In genomic region chr11:130827697-130828377, GRCh38 we compare ENCODE assay signal across 9 cellular contexts.
DNase-seq lines count a peak whose midpoint lies in the region; ATAC-seq and TF ChIP-seq lines count a peak whose summit lies in the region.
"Had no signal": no experiment of that assay in that cellular context is flagged by ENCODE, and none has a peak within 500 bp of the region (broad histone marks: within the 10 kb centered on the region; RNA-seq: fewer than 3 reads in every experiment).

No MANE protein-coding gene starts in this region.

- no peaks in the 10 kb centered on the region for H3K36me3 ChIP-seq in liver (ENCODE audit: control insufficient read depth in 4 of 4, insufficient read depth in 3 of 4, low read depth in 1 of 4, low read length in 3 of 4)

- peaks cover 6% of the 10 kb centered on the region for H3K27me3 Mint-ChIP-seq in activated naive CD4-positive, alpha-beta T cell treated with anti-CD3 and anti-CD28 coated beads, Interleukin-2, amount 10 ng/mL, durations not matched to agents 7 days and 5 days

- no peaks in the 10 kb centered on the region for H3K9me3 Mint-ChIP-seq in activated naive CD4-positive, alpha-beta T cell treated with anti-CD3 and anti-CD28 coated beads, Interleukin-2, amount 10 ng/mL, durations not matched to agents 7 days and 5 days
- H3K9me3 Mint-ChIP-seq: activated naive CD4-positive, alpha-beta T cell treated with anti-CD3 and anti-CD28 coated beads, Interleukin-2, amount 50 U/mL, for 72 hours had no signal

- DNase-seq in activated naive CD4-positive, alpha-beta T cell treated with anti-CD3 and anti-CD28 coated beads, Interleukin-2, amount 10 ng/mL, durations not matched to agents 7 days and 5 days = peak; percentile 22
- no peak for DNase-seq in activated naive CD4-positive, alpha-beta T cell treated with anti-CD3 and anti-CD28 coated beads, Interleukin-2, amount 50 U/mL, for 16 hours
- DNase-seq in NCI-H526 treated with DMSO at 0.1 percent for 48 hours (lab: John Stamatoyannopoulos, UW) = peak; percentile 38
- peak; percentile 88 to 91 for DNase-seq in cardiac fibroblast (ENCODE audit: low read depth in 2 of 2)
- no peak for DNase-seq in central memory CD4-positive, alpha-beta T cell
- DNase-seq in activated CD4-positive, alpha-beta T cell treated with anti-CD3 and anti-CD28 coated beads for 1 hour = no peak

- no peaks in the 10 kb centered on the region for H3K4me1 Mint-ChIP-seq in activated naive CD4-positive, alpha-beta T cell treated with anti-CD3 and anti-CD28 coated beads, Interleukin-2, amount 10 ng/mL, durations not matched to agents 7 days and 5 days

- H3K9me3 ChIP-seq in liver (ENCODE audit: control insufficient read depth in 4 of 4, low read length in 3 of 4) = no peaks in the 10 kb centered on the region

- CTCF ChIA-PET in activated naive CD4-positive, alpha-beta T cell treated with anti-CD3 and anti-CD28 coated beads, Interleukin-2, amount 10 ng/mL, durations not matched to agents 7 days and 5 days (lab: Charles Lee) = interaction anchor here (1.1 to 1.7 kb wide), 3 partner anchors 30 to 393 kb away, joined by 4 to 6 read pairs (median 4); no protein-coding TSS in a partner anchor

- no peak overlapping the region for H3K4me3 Mint-ChIP-seq in activated naive CD4-positive, alpha-beta T cell treated with anti-CD3 and anti-CD28 coated beads, Interleukin-2, amount 10 ng/mL, durations not matched to agents 7 days and 5 days

- peaks cover 0 to 7% (median 2%) of the 10 kb centered on the region in 4 donors for H3K27me3 ChIP-seq in liver (ENCODE audit: control insufficient read depth in 4 of 4, insufficient read depth in 4 of 4, low read length in 3 of 4)

- no peak overlapping the region for H3K27ac ChIP-seq in liver (ENCODE audit: low read depth in 1 of 2, low read length in 2 of 2)

- TF ChIP-seq RAD21 in liver (IDR thresholded peaks at IDR 0.05) = peak; percentile 48 to 62

- WGBS in liver = 54% methylated on average over 11 of the region's 11 CpGs

- H3K4me3 ChIP-seq in cardiac fibroblast (replicated peaks in 1 of 2; ENCODE audit: low read depth in 2 of 2, low read length in 2 of 2) (no peak overlapping the region), liver (ENCODE audit: low read depth in 1 of 3, low read length in 3 of 3) (no peak overlapping the region)

- no peaks in the 10 kb centered on the region for H3K4me1 ChIP-seq in liver (ENCODE audit: control insufficient read depth in 4 of 4, insufficient read depth in 4 of 4, low read length in 3 of 4)

- ATAC-seq in HG02973 (IDR thresholded peaks at IDR 0.05; ENCODE audit: unreplicated experiment) = no peak

- H3K9ac ChIP-seq in liver (ENCODE audit: low read depth in 1 of 2, low read length in 2 of 2) = no peak overlapping the region

- peak; percentile 84 for TF ChIP-seq CTCF in cardiac fibroblast (IDR thresholded peaks at IDR 0.05; ENCODE audit: low read depth, low read length)
- TF ChIP-seq CTCF in liver (IDR thresholded peaks at IDR 0.05; ENCODE audit: low read depth, low read length, missing input control) = no peak

- no peak overlapping the region for H3K27ac Mint-ChIP-seq in activated naive CD4-positive, alpha-beta T cell treated with anti-CD3 and anti-CD28 coated beads, Interleukin-2, amount 10 ng/mL, durations not matched to agents 7 days and 5 days
- H3K27ac Mint-ChIP-seq: activated naive CD4-positive, alpha-beta T cell treated with anti-CD3 and anti-CD28 coated beads, Interleukin-2, amount 50 U/mL, for 72 hours had no signal

- no peaks in the 10 kb centered on the region for H3K36me3 Mint-ChIP-seq in activated naive CD4-positive, alpha-beta T cell treated with anti-CD3 and anti-CD28 coated beads, Interleukin-2, amount 10 ng/mL, durations not matched to agents 7 days and 5 days
- H3K36me3 Mint-ChIP-seq: activated naive CD4-positive, alpha-beta T cell treated with anti-CD3 and anti-CD28 coated beads, Interleukin-2, amount 50 U/mL, for 72 hours had no signal

TF ChIP-seq in liver, 16 proteins besides CTCF, POLR2A, EP300 and RAD21:
- TF ChIP-seq SP1 (IDR thresholded peaks at IDR 0.05) (no peak), FOXA2 (IDR thresholded peaks at IDR 0.05) (no peak), GABPA (IDR thresholded peaks at IDR 0.05 in 1 of 2, conservative IDR thresholded peaks at IDR 0.05 in 1 of 2) (no peak), EGR1 (IDR thresholded peaks at IDR 0.05; ENCODE audit: low read depth in 2 of 2) (no peak), HNF4G (IDR thresholded peaks at IDR 0.05) (no peak), TAF1 (conservative IDR thresholded peaks at IDR 0.05) (no peak), HNF4A (conservative IDR thresholded peaks at IDR 0.05) (no peak), ATF3 (IDR thresholded peaks at IDR 0.05) (no peak), YY1 (IDR thresholded peaks at IDR 0.05) (no peak), FOXA1 (IDR thresholded peaks at IDR 0.05) (no peak), JUND (IDR thresholded peaks at IDR 0.05) (no peak), NR2F2 (IDR thresholded peaks at IDR 0.05) (no peak)
- TF ChIP-seq, protein P1, sequence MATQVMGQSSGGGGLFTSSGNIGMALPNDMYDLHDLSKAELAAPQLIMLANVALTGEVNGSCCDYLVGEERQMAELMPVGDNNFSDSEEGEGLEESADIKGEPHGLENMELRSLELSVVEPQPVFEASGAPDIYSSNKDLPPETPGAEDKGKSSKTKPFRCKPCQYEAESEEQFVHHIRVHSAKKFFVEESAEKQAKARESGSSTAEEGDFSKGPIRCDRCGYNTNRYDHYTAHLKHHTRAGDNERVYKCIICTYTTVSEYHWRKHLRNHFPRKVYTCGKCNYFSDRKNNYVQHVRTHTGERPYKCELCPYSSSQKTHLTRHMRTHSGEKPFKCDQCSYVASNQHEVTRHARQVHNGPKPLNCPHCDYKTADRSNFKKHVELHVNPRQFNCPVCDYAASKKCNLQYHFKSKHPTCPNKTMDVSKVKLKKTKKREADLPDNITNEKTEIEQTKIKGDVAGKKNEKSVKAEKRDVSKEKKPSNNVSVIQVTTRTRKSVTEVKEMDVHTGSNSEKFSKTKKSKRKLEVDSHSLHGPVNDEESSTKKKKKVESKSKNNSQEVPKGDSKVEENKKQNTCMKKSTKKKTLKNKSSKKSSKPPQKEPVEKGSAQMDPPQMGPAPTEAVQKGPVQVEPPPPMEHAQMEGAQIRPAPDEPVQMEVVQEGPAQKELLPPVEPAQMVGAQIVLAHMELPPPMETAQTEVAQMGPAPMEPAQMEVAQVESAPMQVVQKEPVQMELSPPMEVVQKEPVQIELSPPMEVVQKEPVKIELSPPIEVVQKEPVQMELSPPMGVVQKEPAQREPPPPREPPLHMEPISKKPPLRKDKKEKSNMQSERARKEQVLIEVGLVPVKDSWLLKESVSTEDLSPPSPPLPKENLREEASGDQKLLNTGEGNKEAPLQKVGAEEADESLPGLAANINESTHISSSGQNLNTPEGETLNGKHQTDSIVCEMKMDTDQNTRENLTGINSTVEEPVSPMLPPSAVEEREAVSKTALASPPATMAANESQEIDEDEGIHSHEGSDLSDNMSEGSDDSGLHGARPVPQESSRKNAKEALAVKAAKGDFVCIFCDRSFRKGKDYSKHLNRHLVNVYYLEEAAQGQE (IDR thresholded peaks at IDR 0.05) = no peak
TF ChIP-seq in liver: peak in this region for 0.

Comparison
In these comparisons a context has a peak if more than half of its experiments do, and no peak if none do; other contexts are left out.
1. DNase-seq: peak in activated naive CD4-positive, alpha-beta T cell treated with anti-CD3 and anti-CD28 coated beads, Interleukin-2, amount 10 ng/mL, durations not matched to agents 7 days and 5 days (single experiment), NCI-H526 treated with DMSO at 0.1 percent for 48 hours (single experiment) and cardiac fibroblast (2 of 2); none in activated naive CD4-positive, alpha-beta T cell treated with anti-CD3 and anti-CD28 coated beads, Interleukin-2, amount 50 U/mL, for 16 hours (single experiment), central memory CD4-positive, alpha-beta T cell (single experiment) and activated CD4-positive, alpha-beta T cell treated with anti-CD3 and anti-CD28 coated beads for 1 hour (single experiment).